Comparison of ENCODE assay signal across 2 cellular contexts in genomic region chr11:782264-783174, GRCh38.
A peak's percentile ranks its signal among the peaks of the same experiment; 100 is the strongest.
TF ChIP-seq lines count a peak whose summit lies in the region.

No MANE protein-coding gene starts in this region.

TF ChIP-seq in WTC11, 78 proteins besides CTCF, POLR2A, EP300 and RAD21:
- TF ChIP-seq GABPB1 (CRISPR knock-in tag; IDR thresholded peaks at IDR 0.05) (no peak), TP53 (CRISPR knock-in tag; IDR thresholded peaks at IDR 0.05) (no peak), NR1H2 (CRISPR knock-in tag; IDR thresholded peaks at IDR 0.05) (no peak), FOXP1 (CRISPR knock-in tag; IDR thresholded peaks at IDR 0.05; ENCODE audit: borderline replicate concordance) (peak; percentile 30; the same call in 1 of the 2 replicates), GRHL2 (CRISPR knock-in tag; IDR thresholded peaks at IDR 0.05; ENCODE audit: insufficient replicate concordance, severe bottlenecking) (no peak)

TF ChIP-seq in HepG2, 621 proteins besides CTCF, POLR2A, EP300 and RAD21:
- TF ChIP-seq, protein P1, sequence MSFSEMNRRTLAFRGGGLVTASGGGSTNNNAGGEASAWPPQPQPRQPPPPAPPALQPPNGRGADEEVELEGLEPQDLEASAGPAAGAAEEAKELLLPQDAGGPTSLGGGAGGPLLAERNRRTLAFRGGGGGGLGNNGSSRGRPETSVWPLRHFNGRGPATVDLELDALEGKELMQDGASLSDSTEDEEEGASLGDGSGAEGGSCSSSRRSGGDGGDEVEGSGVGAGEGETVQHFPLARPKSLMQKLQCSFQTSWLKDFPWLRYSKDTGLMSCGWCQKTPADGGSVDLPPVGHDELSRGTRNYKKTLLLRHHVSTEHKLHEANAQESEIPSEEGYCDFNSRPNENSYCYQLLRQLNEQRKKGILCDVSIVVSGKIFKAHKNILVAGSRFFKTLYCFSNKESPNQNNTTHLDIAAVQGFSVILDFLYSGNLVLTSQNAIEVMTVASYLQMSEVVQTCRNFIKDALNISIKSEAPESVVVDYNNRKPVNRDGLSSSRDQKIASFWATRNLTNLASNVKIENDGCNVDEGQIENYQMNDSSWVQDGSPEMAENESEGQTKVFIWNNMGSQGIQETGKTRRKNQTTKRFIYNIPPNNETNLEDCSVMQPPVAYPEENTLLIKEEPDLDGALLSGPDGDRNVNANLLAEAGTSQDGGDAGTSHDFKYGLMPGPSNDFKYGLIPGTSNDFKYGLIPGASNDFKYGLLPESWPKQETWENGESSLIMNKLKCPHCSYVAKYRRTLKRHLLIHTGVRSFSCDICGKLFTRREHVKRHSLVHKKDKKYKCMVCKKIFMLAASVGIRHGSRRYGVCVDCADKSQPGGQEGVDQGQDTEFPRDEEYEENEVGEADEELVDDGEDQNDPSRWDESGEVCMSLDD (CRISPR knock-in tag; IDR thresholded peaks at IDR 0.05; ENCODE audit: borderline replicate concordance), result no peak
- TF ChIP-seq, protein P2, sequence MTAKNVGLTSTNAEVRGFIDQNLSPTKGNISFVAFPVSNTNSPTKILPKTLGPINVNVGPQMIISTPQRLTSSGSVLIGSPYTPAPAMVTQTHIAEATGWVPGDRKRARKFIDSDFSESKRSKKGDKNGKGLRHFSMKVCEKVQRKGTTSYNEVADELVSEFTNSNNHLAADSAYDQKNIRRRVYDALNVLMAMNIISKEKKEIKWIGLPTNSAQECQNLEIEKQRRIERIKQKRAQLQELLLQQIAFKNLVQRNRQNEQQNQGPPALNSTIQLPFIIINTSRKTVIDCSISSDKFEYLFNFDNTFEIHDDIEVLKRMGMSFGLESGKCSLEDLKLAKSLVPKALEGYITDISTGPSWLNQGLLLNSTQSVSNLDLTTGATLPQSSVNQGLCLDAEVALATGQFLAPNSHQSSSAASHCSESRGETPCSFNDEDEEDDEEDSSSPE (CRISPR knock-in tag; IDR thresholded peaks at IDR 0.05), result no peak
- no peak for TF ChIP-seq CBX1 (IDR thresholded peaks at IDR 0.05; ENCODE audit: low read depth)
- TF ChIP-seq, protein P3, sequence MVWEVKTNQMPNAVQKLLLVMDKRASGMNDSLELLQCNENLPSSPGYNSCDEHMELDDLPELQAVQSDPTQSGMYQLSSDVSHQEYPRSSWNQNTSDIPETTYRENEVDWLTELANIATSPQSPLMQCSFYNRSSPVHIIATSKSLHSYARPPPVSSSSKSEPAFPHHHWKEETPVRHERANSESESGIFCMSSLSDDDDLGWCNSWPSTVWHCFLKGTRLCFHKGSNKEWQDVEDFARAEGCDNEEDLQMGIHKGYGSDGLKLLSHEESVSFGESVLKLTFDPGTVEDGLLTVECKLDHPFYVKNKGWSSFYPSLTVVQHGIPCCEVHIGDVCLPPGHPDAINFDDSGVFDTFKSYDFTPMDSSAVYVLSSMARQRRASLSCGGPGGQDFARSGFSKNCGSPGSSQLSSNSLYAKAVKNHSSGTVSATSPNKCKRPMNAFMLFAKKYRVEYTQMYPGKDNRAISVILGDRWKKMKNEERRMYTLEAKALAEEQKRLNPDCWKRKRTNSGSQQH (CRISPR knock-in tag; IDR thresholded peaks at IDR 0.05; ENCODE audit: low read depth), result no peak
- TF ChIP-seq RARG (CRISPR knock-in tag; IDR thresholded peaks at IDR 0.05; ENCODE audit: low read depth), result no peak
- TF ChIP-seq MNT (IDR thresholded peaks at IDR 0.05), result no peak
- no peak for TF ChIP-seq TCF7 (IDR thresholded peaks at IDR 0.05; ENCODE audit: low read depth)
- TF ChIP-seq AGO2 (optimal IDR thresholded peaks at IDR 0.05; ENCODE audit: low read depth, low read length), result peak; percentile 97
- TF ChIP-seq RBFOX2 (IDR thresholded peaks at IDR 0.05; ENCODE audit: low read depth, low read length), result peak; percentile 54; the same call in 1 of the 2 replicates
- TF ChIP-seq, protein P4, sequence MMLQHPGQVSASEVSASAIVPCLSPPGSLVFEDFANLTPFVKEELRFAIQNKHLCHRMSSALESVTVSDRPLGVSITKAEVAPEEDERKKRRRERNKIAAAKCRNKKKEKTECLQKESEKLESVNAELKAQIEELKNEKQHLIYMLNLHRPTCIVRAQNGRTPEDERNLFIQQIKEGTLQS (CRISPR knock-in tag; IDR thresholded peaks at IDR 0.05), result no peak
- TF ChIP-seq, protein P5, sequence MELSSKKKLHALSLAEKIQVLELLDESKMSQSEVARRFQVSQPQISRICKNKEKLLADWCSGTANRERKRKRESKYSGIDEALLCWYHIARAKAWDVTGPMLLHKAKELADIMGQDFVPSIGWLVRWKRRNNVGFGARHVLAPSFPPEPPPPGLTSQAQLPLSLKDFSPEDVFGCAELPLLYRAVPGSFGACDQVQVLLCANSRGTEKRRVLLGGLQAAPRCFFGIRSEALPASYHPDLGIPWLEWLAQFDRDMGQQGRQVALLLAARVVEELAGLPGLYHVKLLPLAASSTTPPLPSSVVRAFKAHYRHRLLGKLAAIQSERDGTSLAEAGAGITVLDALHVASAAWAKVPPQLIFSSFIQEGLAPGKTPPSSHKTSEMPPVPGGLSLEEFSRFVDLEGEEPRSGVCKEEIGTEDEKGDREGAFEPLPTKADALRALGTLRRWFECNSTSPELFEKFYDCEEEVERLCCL (CRISPR knock-in tag; IDR thresholded peaks at IDR 0.05; ENCODE audit: borderline replicate concordance), result no peak
- TF ChIP-seq, protein P6, sequence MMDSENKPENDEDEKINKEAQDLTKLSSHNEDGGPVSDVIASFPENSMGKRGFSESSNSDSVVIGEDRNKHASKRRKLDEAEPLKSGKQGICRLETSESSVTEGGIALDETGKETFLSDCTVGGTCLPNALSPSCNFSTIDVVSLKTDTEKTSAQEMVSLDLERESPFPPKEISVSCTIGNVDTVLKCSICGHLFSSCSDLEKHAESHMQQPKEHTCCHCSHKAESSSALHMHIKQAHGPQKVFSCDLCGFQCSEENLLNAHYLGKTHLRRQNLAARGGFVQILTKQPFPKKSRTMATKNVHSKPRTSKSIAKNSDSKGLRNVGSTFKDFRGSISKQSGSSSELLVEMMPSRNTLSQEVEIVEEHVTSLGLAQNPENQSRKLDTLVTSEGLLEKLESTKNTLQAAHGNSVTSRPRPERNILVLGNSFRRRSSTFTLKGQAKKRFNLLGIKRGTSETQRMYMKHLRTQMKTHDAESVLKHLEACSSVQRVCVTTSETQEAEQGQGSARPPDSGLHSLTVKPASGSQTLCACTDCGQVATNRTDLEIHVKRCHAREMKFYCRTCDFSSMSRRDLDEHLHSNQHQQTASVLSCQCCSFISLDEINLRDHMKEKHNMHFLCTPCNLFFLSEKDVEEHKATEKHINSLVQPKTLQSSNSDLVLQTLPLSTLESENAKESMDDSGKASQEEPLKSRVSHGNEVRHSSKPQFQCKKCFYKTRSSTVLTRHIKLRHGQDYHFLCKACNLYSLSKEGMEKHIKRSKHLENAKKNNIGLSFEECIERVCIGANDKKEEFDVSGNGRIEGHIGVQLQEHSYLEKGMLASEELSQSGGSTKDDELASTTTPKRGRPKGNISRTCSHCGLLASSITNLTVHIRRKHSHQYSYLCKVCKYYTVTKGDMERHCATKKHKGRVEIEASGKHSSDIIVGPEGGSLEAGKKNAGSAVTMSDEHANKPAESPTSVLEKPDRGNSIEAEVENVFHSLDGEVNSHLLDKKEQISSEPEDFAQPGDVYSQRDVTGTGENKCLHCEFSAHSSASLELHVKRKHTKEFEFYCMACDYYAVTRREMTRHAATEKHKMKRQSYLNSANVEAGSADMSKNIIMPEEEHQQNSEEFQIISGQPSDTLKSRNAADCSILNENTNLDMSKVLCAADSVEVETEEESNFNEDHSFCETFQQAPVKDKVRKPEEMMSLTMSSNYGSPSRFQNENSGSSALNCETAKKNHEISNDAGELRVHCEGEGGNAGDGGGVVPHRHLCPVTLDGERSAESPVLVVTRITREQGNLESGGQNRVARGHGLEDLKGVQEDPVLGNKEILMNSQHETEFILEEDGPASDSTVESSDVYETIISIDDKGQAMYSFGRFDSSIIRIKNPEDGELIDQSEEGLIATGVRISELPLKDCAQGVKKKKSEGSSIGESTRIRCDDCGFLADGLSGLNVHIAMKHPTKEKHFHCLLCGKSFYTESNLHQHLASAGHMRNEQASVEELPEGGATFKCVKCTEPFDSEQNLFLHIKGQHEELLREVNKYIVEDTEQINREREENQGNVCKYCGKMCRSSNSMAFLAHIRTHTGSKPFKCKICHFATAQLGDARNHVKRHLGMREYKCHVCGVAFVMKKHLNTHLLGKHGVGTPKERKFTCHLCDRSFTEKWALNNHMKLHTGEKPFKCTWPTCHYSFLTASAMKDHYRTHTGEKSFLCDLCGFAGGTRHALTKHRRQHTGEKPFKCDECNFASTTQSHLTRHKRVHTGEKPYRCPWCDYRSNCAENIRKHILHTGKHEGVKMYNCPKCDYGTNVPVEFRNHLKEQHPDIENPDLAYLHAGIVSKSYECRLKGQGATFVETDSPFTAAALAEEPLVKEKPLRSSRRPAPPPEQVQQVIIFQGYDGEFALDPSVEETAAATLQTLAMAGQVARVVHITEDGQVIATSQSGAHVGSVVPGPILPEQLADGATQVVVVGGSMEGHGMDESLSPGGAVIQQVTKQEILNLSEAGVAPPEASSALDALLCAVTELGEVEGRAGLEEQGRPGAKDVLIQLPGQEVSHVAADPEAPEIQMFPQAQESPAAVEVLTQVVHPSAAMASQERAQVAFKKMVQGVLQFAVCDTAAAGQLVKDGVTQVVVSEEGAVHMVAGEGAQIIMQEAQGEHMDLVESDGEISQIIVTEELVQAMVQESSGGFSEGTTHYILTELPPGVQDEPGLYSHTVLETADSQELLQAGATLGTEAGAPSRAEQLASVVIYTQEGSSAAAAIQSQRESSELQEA (CRISPR knock-in tag; IDR thresholded peaks at IDR 0.05; ENCODE audit: not compliant biosample characterization), result peak; percentile 17
- TF ChIP-seq, protein P7, sequence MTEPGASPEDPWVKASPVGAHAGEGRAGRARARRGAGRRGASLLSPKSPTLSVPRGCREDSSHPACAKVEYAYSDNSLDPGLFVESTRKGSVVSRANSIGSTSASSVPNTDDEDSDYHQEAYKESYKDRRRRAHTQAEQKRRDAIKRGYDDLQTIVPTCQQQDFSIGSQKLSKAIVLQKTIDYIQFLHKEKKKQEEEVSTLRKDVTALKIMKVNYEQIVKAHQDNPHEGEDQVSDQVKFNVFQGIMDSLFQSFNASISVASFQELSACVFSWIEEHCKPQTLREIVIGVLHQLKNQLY (CRISPR knock-in tag; IDR thresholded peaks at IDR 0.05), result no peak
- TF ChIP-seq AGO1 (IDR thresholded peaks at IDR 0.05; ENCODE audit: low read depth, low read length, poor library complexity, severe bottlenecking), result peak; percentile 61
- TF ChIP-seq AKAP8 (CRISPR knock-in tag; IDR thresholded peaks at IDR 0.05), result peak; percentile 80; the same call in 1 of the 2 replicates
- TF ChIP-seq MED8 (CRISPR knock-in tag; IDR thresholded peaks at IDR 0.05; ENCODE audit: insufficient replicate concordance), result no peak
- TF ChIP-seq POLR2G (IDR thresholded peaks at IDR 0.05; ENCODE audit: low read depth, low read length), result 0 out of 2 replicates have a peak, but pooled peaks have one; percentile 17
- no peak for TF ChIP-seq ZNF292 (CRISPR knock-in tag; IDR thresholded peaks at IDR 0.05; ENCODE audit: borderline replicate concordance, low read depth)
